In the genomic region with DNA sequence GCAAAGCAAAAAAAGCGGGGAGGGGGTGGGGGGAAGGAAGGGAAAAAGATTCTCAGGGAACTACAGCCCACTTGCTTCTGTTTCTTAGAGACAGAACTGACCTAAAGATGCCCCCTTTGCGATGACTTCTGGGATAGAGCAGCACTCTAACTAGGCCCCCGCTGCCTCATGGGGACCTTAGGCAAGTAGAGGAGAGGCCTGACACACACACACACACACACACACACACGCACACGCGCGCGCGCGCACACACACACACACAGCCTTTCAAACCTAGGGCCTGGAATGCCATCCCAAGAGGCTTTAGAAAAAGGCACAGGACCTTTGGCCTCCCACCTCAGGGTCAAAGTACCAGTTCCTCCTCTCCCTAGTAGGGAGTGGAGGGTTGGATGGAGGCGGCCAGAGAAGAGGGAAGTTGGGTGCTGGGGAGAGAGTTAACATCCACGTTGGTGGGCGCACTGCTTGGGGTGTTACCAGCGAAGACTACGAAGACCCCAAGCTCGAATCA, we compare ENCODE assay signal across 2 cellular contexts.
TF ChIP-seq lines count a peak whose summit lies in the region.

No MANE protein-coding gene starts in this region.

TF ChIP-seq in SK-N-SH, 30 proteins besides CTCF, POLR2A, EP300 and RAD21 (continued from another document):
- TF ChIP-seq, protein P1, sequence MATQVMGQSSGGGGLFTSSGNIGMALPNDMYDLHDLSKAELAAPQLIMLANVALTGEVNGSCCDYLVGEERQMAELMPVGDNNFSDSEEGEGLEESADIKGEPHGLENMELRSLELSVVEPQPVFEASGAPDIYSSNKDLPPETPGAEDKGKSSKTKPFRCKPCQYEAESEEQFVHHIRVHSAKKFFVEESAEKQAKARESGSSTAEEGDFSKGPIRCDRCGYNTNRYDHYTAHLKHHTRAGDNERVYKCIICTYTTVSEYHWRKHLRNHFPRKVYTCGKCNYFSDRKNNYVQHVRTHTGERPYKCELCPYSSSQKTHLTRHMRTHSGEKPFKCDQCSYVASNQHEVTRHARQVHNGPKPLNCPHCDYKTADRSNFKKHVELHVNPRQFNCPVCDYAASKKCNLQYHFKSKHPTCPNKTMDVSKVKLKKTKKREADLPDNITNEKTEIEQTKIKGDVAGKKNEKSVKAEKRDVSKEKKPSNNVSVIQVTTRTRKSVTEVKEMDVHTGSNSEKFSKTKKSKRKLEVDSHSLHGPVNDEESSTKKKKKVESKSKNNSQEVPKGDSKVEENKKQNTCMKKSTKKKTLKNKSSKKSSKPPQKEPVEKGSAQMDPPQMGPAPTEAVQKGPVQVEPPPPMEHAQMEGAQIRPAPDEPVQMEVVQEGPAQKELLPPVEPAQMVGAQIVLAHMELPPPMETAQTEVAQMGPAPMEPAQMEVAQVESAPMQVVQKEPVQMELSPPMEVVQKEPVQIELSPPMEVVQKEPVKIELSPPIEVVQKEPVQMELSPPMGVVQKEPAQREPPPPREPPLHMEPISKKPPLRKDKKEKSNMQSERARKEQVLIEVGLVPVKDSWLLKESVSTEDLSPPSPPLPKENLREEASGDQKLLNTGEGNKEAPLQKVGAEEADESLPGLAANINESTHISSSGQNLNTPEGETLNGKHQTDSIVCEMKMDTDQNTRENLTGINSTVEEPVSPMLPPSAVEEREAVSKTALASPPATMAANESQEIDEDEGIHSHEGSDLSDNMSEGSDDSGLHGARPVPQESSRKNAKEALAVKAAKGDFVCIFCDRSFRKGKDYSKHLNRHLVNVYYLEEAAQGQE (IDR thresholded peaks at IDR 0.05; ENCODE audit: low read depth, low read length): no peak
- TF ChIP-seq, protein P2, sequence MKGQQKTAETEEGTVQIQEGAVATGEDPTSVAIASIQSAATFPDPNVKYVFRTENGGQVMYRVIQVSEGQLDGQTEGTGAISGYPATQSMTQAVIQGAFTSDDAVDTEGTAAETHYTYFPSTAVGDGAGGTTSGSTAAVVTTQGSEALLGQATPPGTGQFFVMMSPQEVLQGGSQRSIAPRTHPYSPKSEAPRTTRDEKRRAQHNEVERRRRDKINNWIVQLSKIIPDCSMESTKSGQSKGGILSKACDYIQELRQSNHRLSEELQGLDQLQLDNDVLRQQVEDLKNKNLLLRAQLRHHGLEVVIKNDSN (IDR thresholded peaks at IDR 0.05; ENCODE audit: borderline replicate concordance, low read depth): no peak
- TF ChIP-seq GATA2 (CRISPR knock-in tag; IDR thresholded peaks at IDR 0.05) (no peak), POLR2AphosphoS5 (IDR thresholded peaks at IDR 0.05; ENCODE audit: low read depth, low read length) (no peak), JUND (IDR thresholded peaks at IDR 0.05) (no peak)
- TF ChIP-seq, protein P3, sequence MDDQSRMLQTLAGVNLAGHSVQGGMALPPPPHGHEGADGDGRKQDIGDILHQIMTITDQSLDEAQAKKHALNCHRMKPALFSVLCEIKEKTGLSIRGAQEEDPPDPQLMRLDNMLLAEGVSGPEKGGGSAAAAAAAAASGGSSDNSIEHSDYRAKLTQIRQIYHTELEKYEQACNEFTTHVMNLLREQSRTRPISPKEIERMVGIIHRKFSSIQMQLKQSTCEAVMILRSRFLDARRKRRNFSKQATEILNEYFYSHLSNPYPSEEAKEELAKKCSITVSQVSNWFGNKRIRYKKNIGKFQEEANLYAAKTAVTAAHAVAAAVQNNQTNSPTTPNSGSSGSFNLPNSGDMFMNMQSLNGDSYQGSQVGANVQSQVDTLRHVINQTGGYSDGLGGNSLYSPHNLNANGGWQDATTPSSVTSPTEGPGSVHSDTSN (IDR thresholded peaks at IDR 0.05): no peak
- TF ChIP-seq, protein P4, sequence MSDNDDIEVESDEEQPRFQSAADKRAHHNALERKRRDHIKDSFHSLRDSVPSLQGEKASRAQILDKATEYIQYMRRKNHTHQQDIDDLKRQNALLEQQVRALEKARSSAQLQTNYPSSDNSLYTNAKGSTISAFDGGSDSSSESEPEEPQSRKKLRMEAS (IDR thresholded peaks at IDR 0.05; ENCODE audit: low read depth): no peak

TF ChIP-seq in SK-N-SH treated with all-trans-retinoic acid at 6 μM for 48 hours, 23 proteins besides CTCF, POLR2A, EP300 and RAD21 (continued from another document):
- TF ChIP-seq, protein P5, sequence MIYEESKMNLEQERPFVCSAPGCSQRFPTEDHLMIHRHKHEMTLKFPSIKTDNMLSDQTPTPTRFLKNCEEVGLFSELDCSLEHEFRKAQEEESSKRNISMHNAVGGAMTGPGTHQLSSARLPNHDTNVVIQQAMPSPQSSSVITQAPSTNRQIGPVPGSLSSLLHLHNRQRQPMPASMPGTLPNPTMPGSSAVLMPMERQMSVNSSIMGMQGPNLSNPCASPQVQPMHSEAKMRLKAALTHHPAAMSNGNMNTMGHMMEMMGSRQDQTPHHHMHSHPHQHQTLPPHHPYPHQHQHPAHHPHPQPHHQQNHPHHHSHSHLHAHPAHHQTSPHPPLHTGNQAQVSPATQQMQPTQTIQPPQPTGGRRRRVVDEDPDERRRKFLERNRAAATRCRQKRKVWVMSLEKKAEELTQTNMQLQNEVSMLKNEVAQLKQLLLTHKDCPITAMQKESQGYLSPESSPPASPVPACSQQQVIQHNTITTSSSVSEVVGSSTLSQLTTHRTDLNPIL (CRISPR knock-in tag; IDR thresholded peaks at IDR 0.05; ENCODE audit: low read depth): no peak
- no peak for TF ChIP-seq BACH2 (CRISPR knock-in tag; IDR thresholded peaks at IDR 0.05; ENCODE audit: borderline replicate concordance)
- TF ChIP-seq ARNTL (CRISPR knock-in tag; IDR thresholded peaks at IDR 0.05; ENCODE audit: borderline replicate concordance, low read depth): no peak
- TF ChIP-seq ZNF565 (CRISPR knock-in tag; conservative IDR thresholded peaks at IDR 0.05; ENCODE audit: low read depth): no peak
- no peak for TF ChIP-seq TCF4 (CRISPR knock-in tag; IDR thresholded peaks at IDR 0.05; ENCODE audit: borderline replicate concordance)
- no peak for TF ChIP-seq ZNF70 (CRISPR knock-in tag; IDR thresholded peaks at IDR 0.05)
- no peak for TF ChIP-seq ISL1 (CRISPR knock-in tag; IDR thresholded peaks at IDR 0.05)
- no peak for TF ChIP-seq RARB (CRISPR knock-in tag; IDR thresholded peaks at IDR 0.05)
- TF ChIP-seq ZFP30 (CRISPR knock-in tag; IDR thresholded peaks at IDR 0.05): no peak
- TF ChIP-seq, protein P6, sequence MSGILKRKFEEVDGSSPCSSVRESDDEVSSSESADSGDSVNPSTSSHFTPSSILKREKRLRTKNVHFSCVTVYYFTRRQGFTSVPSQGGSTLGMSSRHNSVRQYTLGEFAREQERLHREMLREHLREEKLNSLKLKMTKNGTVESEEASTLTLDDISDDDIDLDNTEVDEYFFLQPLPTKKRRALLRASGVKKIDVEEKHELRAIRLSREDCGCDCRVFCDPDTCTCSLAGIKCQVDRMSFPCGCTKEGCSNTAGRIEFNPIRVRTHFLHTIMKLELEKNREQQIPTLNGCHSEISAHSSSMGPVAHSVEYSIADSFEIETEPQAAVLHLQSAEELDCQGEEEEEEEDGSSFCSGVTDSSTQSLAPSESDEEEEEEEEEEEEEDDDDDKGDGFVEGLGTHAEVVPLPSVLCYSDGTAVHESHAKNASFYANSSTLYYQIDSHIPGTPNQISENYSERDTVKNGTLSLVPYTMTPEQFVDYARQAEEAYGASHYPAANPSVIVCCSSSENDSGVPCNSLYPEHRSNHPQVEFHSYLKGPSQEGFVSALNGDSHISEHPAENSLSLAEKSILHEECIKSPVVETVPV (CRISPR knock-in tag; IDR thresholded peaks at IDR 0.05): no peak
- no peak for TF ChIP-seq ZNF8 (CRISPR knock-in tag; IDR thresholded peaks at IDR 0.05)
- no peak for TF ChIP-seq TOX (CRISPR knock-in tag; IDR thresholded peaks at IDR 0.05; ENCODE audit: borderline replicate concordance)
- TF ChIP-seq OSR1 (CRISPR knock-in tag; IDR thresholded peaks at IDR 0.05): no peak
